23 cellular contexts compared by ENCODE assay signal in genomic region chr1:244276646-244277045, GRCh38.
DNase-seq lines count a peak whose midpoint lies in the region; ATAC-seq, FAIRE-seq and TF ChIP-seq lines count a peak whose summit lies in the region.
"Had no signal": no experiment of that assay in that cellular context is flagged by ENCODE, and none has a peak within 500 bp of the region (broad histone marks: within the 10 kb centered on the region; RNA-seq: fewer than 3 reads in every experiment).

No MANE protein-coding gene starts in this region.

- no peak for ATAC-seq in stimulated activated naive CD8-positive, alpha-beta T cell treated with anti-CD3 and anti-CD28 coated beads, Interleukin-15, amount 100 ng/mL, for 72 hours
- ATAC-seq in mucosa of descending colon (no peak), GM19351 (IDR thresholded peaks at IDR 0.05; ENCODE audit: unreplicated experiment) (no peak)

- H3K9me3 ChIP-seq in astrocyte (ENCODE audit: insufficient read depth, low read depth, low read length), result no peaks in the 10 kb centered on the region
- H3K9me3 ChIP-seq in mucosa of descending colon, result no peaks in the 10 kb centered on the region
- H3K9me3 ChIP-seq: Caco-2, MG63 had no signal

- BruUV-seq in Calu3 (replicated peaks; lab: Mats Ljungman, UMichigan), result no TSS peak

- H3K4me1 ChIP-seq in astrocyte (ENCODE audit: insufficient read depth, low read length), result peaks cover 22% of the 10 kb centered on the region
- peaks cover 4% of the 10 kb centered on the region for H3K4me1 ChIP-seq in mucosa of descending colon (ENCODE audit: low read depth)
- H3K4me1 ChIP-seq: Caco-2 had no signal

- H3K4me3 ChIP-seq in astrocyte (ENCODE audit: insufficient read depth, low read depth, low read length) (no peak overlapping the region), mucosa of descending colon (no peak overlapping the region)
- H3K4me3 ChIP-seq: MG63 had no signal

- no peak overlapping the region for H3K4me3 Mint-ChIP-seq in astrocyte (ENCODE audit: unreplicated experiment)
- H3K4me3 Mint-ChIP-seq in stimulated activated naive CD8-positive, alpha-beta T cell treated with anti-CD3 and anti-CD28 coated beads, Interleukin-15, amount 100 ng/mL, for 72 hours, result no peak overlapping the region
- no peak overlapping the region for H3K4me3 Mint-ChIP-seq in Calu3 (ENCODE audit: low read depth, unreplicated experiment)
- H3K4me3 Mint-ChIP-seq: CD4-positive, alpha-beta T cell had no signal

- H3K9ac ChIP-seq in astrocyte (ENCODE audit: low read length), result no peak overlapping the region

- H3K4me1 Mint-ChIP-seq in astrocyte (ENCODE audit: low read depth, unreplicated experiment), result peaks cover 27% of the 10 kb centered on the region
- H3K4me1 Mint-ChIP-seq in stimulated activated naive CD8-positive, alpha-beta T cell treated with anti-CD3 and anti-CD28 coated beads, Interleukin-15, amount 100 ng/mL, for 72 hours, result no peaks in the 10 kb centered on the region
- H3K4me1 Mint-ChIP-seq in Calu3 (ENCODE audit: low read depth, unreplicated experiment), result peaks cover 33% of the 10 kb centered on the region

- TF ChIP-seq CTCF in astrocyte (IDR thresholded peaks at IDR 0.05; ENCODE audit: insufficient read depth, low read depth, low read length) (no peak), mucosa of descending colon (IDR thresholded peaks at IDR 0.05) (no peak), Calu3 (IDR thresholded peaks at IDR 0.05; ENCODE audit: unreplicated experiment) (no peak)

- FAIRE-seq in astrocyte (lab: Jason Lieb, UNC), result no peak
- FAIRE-seq: GM12892, GM18507, H1, RCC 7860 had no signal

- H3K36me3 Mint-ChIP-seq in astrocyte (ENCODE audit: low read depth, unreplicated experiment) (no peaks in the 10 kb centered on the region), Calu3 (ENCODE audit: insufficient read depth, unreplicated experiment) (no peaks in the 10 kb centered on the region)

- H3K79me2 ChIP-seq in astrocyte (ENCODE audit: insufficient read depth, low read length), result no peaks in the 10 kb centered on the region

- H3K9me3 Mint-ChIP-seq in astrocyte (ENCODE audit: unreplicated experiment) (no peaks in the 10 kb centered on the region), Calu3 (ENCODE audit: low read depth, unreplicated experiment) (no peaks in the 10 kb centered on the region)
- no peaks in the 10 kb centered on the region for H3K9me3 Mint-ChIP-seq in stimulated activated naive CD8-positive, alpha-beta T cell treated with anti-CD3 and anti-CD28 coated beads, Interleukin-15, amount 100 ng/mL, for 72 hours
- H3K9me3 Mint-ChIP-seq: CD4-positive, alpha-beta T cell had no signal

- intact Hi-C loops in mucosa of descending colon (cut with DNase I, micrococcal nuclease) (loop anchor here in 1 of 2 donors (10.0 kb wide), 1 partner anchor 932 kb away; no protein-coding TSS in a partner anchor), Calu3 (cut with micrococcal nuclease; ENCODE audit: unreplicated experiment) (loop anchor here (10.0 kb wide), 2 partner anchors 532 to 1822 kb away; no protein-coding TSS in a partner anchor)

- CTCF ChIA-PET in Calu3 (lab: Charles Lee), result no interaction called here

- no peaks in the 10 kb centered on the region for H4K20me1 ChIP-seq in astrocyte (ENCODE audit: insufficient read depth, low read length)

- no peaks in the 10 kb centered on the region for H3K27me3 ChIP-seq in astrocyte (ENCODE audit: insufficient read depth, low read length)
- H3K27me3 ChIP-seq: MG63 had no signal

- H3K27ac ChIP-seq in astrocyte (ENCODE audit: low read depth, low read length), result no peak overlapping the region

- H3K27me3 Mint-ChIP-seq in astrocyte (ENCODE audit: low read depth, unreplicated experiment), result no peaks in the 10 kb centered on the region
- H3K27me3 Mint-ChIP-seq in stimulated activated naive CD8-positive, alpha-beta T cell treated with anti-CD3 and anti-CD28 coated beads, Interleukin-15, amount 100 ng/mL, for 72 hours, result no peaks in the 10 kb centered on the region
- no peaks in the 10 kb centered on the region for H3K27me3 Mint-ChIP-seq in Calu3 (ENCODE audit: unreplicated experiment)
- H3K27me3 Mint-ChIP-seq: CD4-positive, alpha-beta T cell had no signal

- DNase-seq in GM03348 (ENCODE audit: low spot score) (peak; percentile 26), astrocyte (ENCODE audit: low read depth) (no peak), fibroblast of peridontal ligament (ENCODE audit: extremely low read depth) (peak; percentile 49), mucosa of descending colon (no peak), Calu3 (no peak)
- DNase-seq in stimulated activated naive CD8-positive, alpha-beta T cell treated with anti-CD3 and anti-CD28 coated beads, Interleukin-15, amount 100 ng/mL, for 72 hours, result no peak
- DNase-seq: Caco-2; CD4-positive, alpha-beta T cell; DMS153; Kasumi-1; MG63; NCI-H1092; NCI-H1436 treated with DMSO at 0.1 percent for 48 hours; NCI-H2029 treated with DMSO at 0.1 percent for 48 hours; NCI-H2171; NCI-H526; NK-92 treated with Interleukin-12 subunit alpha and Interleukin-12 subunit beta, amount 100 ng/mL, for 24 hours; Right ventricle myocardium superior had no signal

- H3K36me3 ChIP-seq in astrocyte (ENCODE audit: insufficient read depth, low read length) (no peaks in the 10 kb centered on the region), mucosa of descending colon (ENCODE audit: low read depth) (no peaks in the 10 kb centered on the region)
- H3K36me3 ChIP-seq: MG63 had no signal

- H2AFZ ChIP-seq in astrocyte (ENCODE audit: low read depth, low read length), result no peak overlapping the region

- H3K27ac Mint-ChIP-seq in astrocyte (ENCODE audit: unreplicated experiment) (peak overlapping the region; percentile 15), Calu3 (ENCODE audit: unreplicated experiment) (no peak overlapping the region)
- no peak overlapping the region for H3K27ac Mint-ChIP-seq in stimulated activated naive CD8-positive, alpha-beta T cell treated with anti-CD3 and anti-CD28 coated beads, Interleukin-15, amount 100 ng/mL, for 72 hours
- H3K27ac Mint-ChIP-seq: CD4-positive, alpha-beta T cell had no signal

- H3K4me2 ChIP-seq in astrocyte (ENCODE audit: low read length), result no peak overlapping the region

Comparison
In these comparisons a context has a peak if more than half of its experiments do, and no peak if none do; other contexts are left out.
1. DNase-seq: peak in GM03348 (single experiment) and fibroblast of peridontal ligament (single experiment); none in astrocyte (single experiment), stimulated activated naive CD8-positive, alpha-beta T cell treated with anti-CD3 and anti-CD28 coated beads, Interleukin-15, amount 100 ng/mL, for 72 hours (0 of 2), mucosa of descending colon (0 of 3) and Calu3 (single experiment).